Comparison of ENCODE assay signal across 10 cellular contexts in genomic region chr9:38445154-38446043, GRCh38. TPM values are rescaled to one million over a fixed set of nuclear protein-coding genes. Genes with fewer than 3 reads are reported as not detected.
A peak's percentile ranks its signal among the peaks of the same experiment; 100 is the strongest.
DNase-seq lines count a peak whose midpoint lies in the region; ATAC-seq, FAIRE-seq and TF ChIP-seq lines count a peak whose summit lies in the region.
"Had no signal": no experiment of that assay in that cellular context is flagged by ENCODE, and none has a peak within 500 bp of the region (broad histone marks: within the 10 kb centered on the region; RNA-seq: fewer than 3 reads in every experiment).

No MANE protein-coding gene starts in this region.

- H3K9me3 ChIP-seq in small intestine (ENCODE audit: control insufficient read depth, low read depth) = no peaks in the 10 kb centered on the region

- H3K4me1 Mint-ChIP-seq in osteocyte (ENCODE audit: unreplicated experiment) = peaks cover 7% of the 10 kb centered on the region
- H3K4me1 Mint-ChIP-seq: activated CD4-positive, alpha-beta T cell treated with anti-CD3 and anti-CD28 coated beads, Interleukin-2, amount 10 ng/mL, durations not matched to agents 7 days and 5 days had no signal

- peaks cover 4% of the 10 kb centered on the region for H3K27me3 Mint-ChIP-seq in osteocyte (ENCODE audit: unreplicated experiment)

- no peak overlapping the region for H3K4me3 ChIP-seq in small intestine (ENCODE audit: low read depth in 1 of 2, low read length in 2 of 2)

- no peak for TF ChIP-seq CTCF in osteocyte (IDR thresholded peaks at IDR 0.05)

- no peaks in the 10 kb centered on the region for H3K27me3 ChIP-seq in small intestine (ENCODE audit: control insufficient read depth in 2 of 2, insufficient read depth in 2 of 2, low read length in 2 of 2)

- no peaks in the 10 kb centered on the region for H3K36me3 ChIP-seq in small intestine (ENCODE audit: control insufficient read depth in 2 of 2, insufficient read depth in 2 of 2, low read length in 2 of 2)

- H3K9me3 Mint-ChIP-seq in osteocyte (ENCODE audit: unreplicated experiment) = peaks cover 5% of the 10 kb centered on the region
- H3K9me3 Mint-ChIP-seq: activated CD4-positive, alpha-beta T cell treated with anti-CD3 and anti-CD28 coated beads, Interleukin-2, amount 10 ng/mL, durations not matched to agents 7 days and 5 days had no signal

- WGBS in small intestine, 3 donors = 71 to 79% (median 74%) methylated on average over 11 of the region's 11 CpGs

- DNase-seq in osteocyte (ENCODE audit: extremely low spot score, unreplicated experiment) (peak; percentile 38), NOMO-1 treated with dmso at 0.1 percent for 144 hours (lab: John Stamatoyannopoulos, UW; ENCODE audit: unreplicated experiment) (no peak), EL (no peak), small intestine (no peak)
- DNase-seq in activated effector memory CD4-positive, alpha-beta T cell treated with anti-CD3 and anti-CD28 coated beads, Interleukin-2, amount 50 U/mL, for 16 hours = no peak
- DNase-seq: activated CD4-positive, alpha-beta T cell treated with anti-CD3 and anti-CD28 coated beads, Interleukin-2, amount 10 ng/mL, durations not matched to agents 7 days and 5 days; NCI-H146 had no signal

- no peak overlapping the region for H3K4me3 Mint-ChIP-seq in osteocyte (ENCODE audit: unreplicated experiment)
- H3K4me3 Mint-ChIP-seq: activated CD4-positive, alpha-beta T cell treated with anti-CD3 and anti-CD28 coated beads, Interleukin-2, amount 10 ng/mL, durations not matched to agents 7 days and 5 days had no signal

- H3K27ac ChIP-seq in small intestine (ENCODE audit: low read depth in 1 of 2, low read length in 1 of 2) = no peak overlapping the region

- no peaks in the 10 kb centered on the region for H3K4me1 ChIP-seq in small intestine (ENCODE audit: control insufficient read depth in 2 of 2, insufficient read depth in 1 of 2, low read depth in 1 of 2, low read length in 1 of 2)

- peak; percentile 96 for ATAC-seq in GM19025 (IDR thresholded peaks at IDR 0.05; ENCODE audit: low read depth, unreplicated experiment)
- ATAC-seq in HG02588 (IDR thresholded peaks at IDR 0.05; ENCODE audit: unreplicated experiment) = peak; percentile 96
- ATAC-seq in HG03469 (IDR thresholded peaks at IDR 0.05; ENCODE audit: unreplicated experiment) = peak; percentile 80

- H3K27ac Mint-ChIP-seq in osteocyte (ENCODE audit: unreplicated experiment) = no peak overlapping the region
- H3K27ac Mint-ChIP-seq: activated CD4-positive, alpha-beta T cell treated with anti-CD3 and anti-CD28 coated beads, Interleukin-2, amount 10 ng/mL, durations not matched to agents 7 days and 5 days had no signal

- FAIRE-seq in small intestine (lab: Jason Lieb, UNC) = no peak

- H3K36me3 Mint-ChIP-seq in osteocyte (ENCODE audit: unreplicated experiment) = no peaks in the 10 kb centered on the region

RNA-seq across cellular contexts. Expression of gene IGFBPL1, which starts 21.1 kb away (rescaled TPM):
- 1.7 and 2.8 TPM in 2 replicates for total RNA-seq in osteocyte
- polyA plus RNA-seq in small intestine = under 1 TPM in 1 of 3 donors, not detected in 2; 0.95 TPM
- total RNA-seq: activated CD4-positive, alpha-beta T cell treated with anti-CD3 and anti-CD28 coated beads, Interleukin-2, amount 10 ng/mL, durations not matched to agents 7 days and 5 days had no signal

RNA-seq across cellular contexts. Expression of gene ALDH1B1, which starts 52.9 kb away (rescaled TPM):
- 10.5 and 10.7 TPM in 2 replicates for total RNA-seq in osteocyte
- 10 to 100 TPM in 1 of 3 donors, 1 to 10 TPM in 2; 4.2 to 60.9 (median 6.8) TPM for polyA plus RNA-seq in small intestine
